8 cellular contexts compared by ENCODE assay signal in the genomic region with DNA sequence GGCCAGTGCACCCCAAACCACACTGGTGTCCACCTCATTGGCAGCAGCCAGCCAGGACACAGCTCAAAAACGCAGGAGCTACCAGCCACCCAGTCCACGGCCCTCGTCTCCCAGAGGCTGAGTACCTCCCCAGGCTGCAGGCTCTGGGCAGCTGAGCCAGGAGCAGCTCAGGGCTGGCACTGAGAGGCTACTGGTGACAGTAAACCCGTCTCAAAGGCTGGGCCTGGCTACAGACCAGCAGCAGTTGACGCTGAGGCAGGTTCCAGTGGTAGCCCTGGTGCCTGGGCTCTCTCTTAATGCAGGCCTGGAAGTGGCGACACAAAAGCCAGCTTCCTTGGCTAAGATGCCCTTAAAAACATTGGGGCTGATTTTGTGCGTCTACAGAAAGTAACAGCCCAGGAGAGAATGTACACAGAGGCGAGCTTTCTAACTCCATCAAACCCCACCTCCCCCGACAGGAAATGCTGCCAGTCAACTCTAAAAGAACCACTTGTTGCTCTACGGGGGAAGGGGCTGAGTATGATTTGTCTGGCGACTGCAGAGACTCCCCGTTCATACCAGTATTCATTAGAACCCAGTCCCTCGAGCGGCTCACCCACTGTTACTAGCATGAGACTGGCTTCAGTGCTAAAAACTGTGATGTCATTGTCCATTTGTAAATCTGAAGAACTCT.
A peak's percentile ranks its signal among the peaks of the same experiment; 100 is the strongest.
DNase-seq lines count a peak whose midpoint lies in the region; ATAC-seq and TF ChIP-seq lines count a peak whose summit lies in the region.

No MANE protein-coding gene starts in this region.

- H3K9me3 Mint-ChIP-seq in nephron progenitor cell (no peaks in the 10 kb centered on the region), CD14-positive monocyte (no peaks in the 10 kb centered on the region)

- no peak overlapping the region for H3K27ac ChIP-seq in BLaER1 treated with 17β-estradiol and CSF1 and Interleukin-3, amounts not matched to agents 10 nM and 100 nM
- H3K27ac ChIP-seq in esophagus squamous epithelium: peak overlapping the region in 3 of 4 donors; percentile 69 to 83 (median 79)

- peaks cover 58 to 100% (median 80%) of the 10 kb centered on the region in 11 experiments for H3K36me3 ChIP-seq in BLaER1 treated with 17β-estradiol and CSF1 and Interleukin-3, amounts not matched to agents 10 nM and 100 nM
- H3K36me3 ChIP-seq in esophagus squamous epithelium: peaks cover 6 to 95% (median 20%) of the 10 kb centered on the region in 3 donors

- intact Hi-C loops in esophagus squamous epithelium (cut with DNase I): no loop called here
- intact Hi-C loops in CD14-positive monocyte (cut with micrococcal nuclease): no loop called here

- no peak for TF ChIP-seq POLR2A in esophagus squamous epithelium (IDR thresholded peaks at IDR 0.05)

- peak overlapping the region in 1 of 11 experiments; percentile 21; a peak in 2 of 22 replicates for H3K9ac ChIP-seq in BLaER1 treated with 17β-estradiol and CSF1 and Interleukin-3, amounts not matched to agents 10 nM and 100 nM

- peaks cover 74% of the 10 kb centered on the region for H3K36me3 Mint-ChIP-seq in nephron progenitor cell (ENCODE audit: low read depth)
- H3K36me3 Mint-ChIP-seq in CD14-positive monocyte: peaks cover 70 to 75% of the 10 kb centered on the region in 2 donors

- H3K27me3 Mint-ChIP-seq in nephron progenitor cell (ENCODE audit: low read depth, poor library complexity): peaks cover 9% of the 10 kb centered on the region
- peaks cover 0 to 3% (median 0%) of the 10 kb centered on the region in 3 donors for H3K27me3 Mint-ChIP-seq in CD14-positive monocyte (ENCODE audit: low read depth in 3 of 3)

- H3K27ac Mint-ChIP-seq in nephron progenitor cell: peak overlapping the region; percentile 93
- peak overlapping the region in 2 of 7 donors; percentile 22 to 44 for H3K27ac Mint-ChIP-seq in CD14-positive monocyte

- DNase-seq in SK-MEL-5 (ENCODE audit: low read depth, low spot score): peak; percentile 48
- DNase-seq in esophagus squamous epithelium (lab: John Stamatoyannopoulos, UW): no peak
- DNase-seq in nephron progenitor cell: no peak
- no peak for DNase-seq in NCI-H774 (lab: John Stamatoyannopoulos, UW)
- DNase-seq in SHP77 (lab: John Stamatoyannopoulos, UW): no peak
- DNase-seq in CD14-positive monocyte (ENCODE audit: low spot score): no peak

- H3K4me3 ChIP-seq in BLaER1 treated with 17β-estradiol and CSF1 and Interleukin-3, amounts not matched to agents 10 nM and 100 nM: no peak overlapping the region
- no peak overlapping the region for H3K4me3 ChIP-seq in esophagus squamous epithelium

- 57 to 74% methylated on average over 7 to 10 of the region's 14 CpGs for WGBS in esophagus squamous epithelium, 2 donors

- H3K4me1 ChIP-seq in BLaER1 treated with 17β-estradiol and CSF1 and Interleukin-3, amounts not matched to agents 10 nM and 100 nM: peaks cover 18 to 59% (median 50%) of the 10 kb centered on the region in 10 experiments
- peaks cover 0 to 71% (median 41%) of the 10 kb centered on the region in 3 donors for H3K4me1 ChIP-seq in esophagus squamous epithelium

- H3K9me3 ChIP-seq in BLaER1 treated with 17β-estradiol and CSF1 and Interleukin-3, amounts not matched to agents 10 nM and 100 nM (replicated peaks in 1 of 11): no peaks in the 10 kb centered on the region
- no peaks in the 10 kb centered on the region for H3K9me3 ChIP-seq in esophagus squamous epithelium

- no peaks in the 10 kb centered on the region for H3K27me3 ChIP-seq in BLaER1 treated with 17β-estradiol and CSF1 and Interleukin-3, amounts not matched to agents 10 nM and 100 nM
- no peaks in the 10 kb centered on the region for H3K27me3 ChIP-seq in esophagus squamous epithelium

- TF ChIP-seq CTCF in esophagus squamous epithelium (IDR thresholded peaks at IDR 0.05): no peak
- TF ChIP-seq CTCF in nephron progenitor cell (IDR thresholded peaks at IDR 0.05): no peak
- no peak for TF ChIP-seq CTCF in CD14-positive monocyte (IDR thresholded peaks at IDR 0.05)

- H4K20me1 ChIP-seq in BLaER1 treated with 17β-estradiol and CSF1 and Interleukin-3, amounts not matched to agents 10 nM and 100 nM: peaks cover 91 to 100% (median 98%) of the 10 kb centered on the region in 11 experiments; a peak in 21 of 22 replicates

- no peak overlapping the region for H3K4me3 Mint-ChIP-seq in nephron progenitor cell
- no peak overlapping the region for H3K4me3 Mint-ChIP-seq in CD14-positive monocyte

- in situ Hi-C loops in SK-MEL-5 (cut with HindIII; ENCODE audit: low pct_unique_long_range_greater_than_20kb, low sequenced_read_pairs): no loop called here

- peaks cover 43% of the 10 kb centered on the region for H3K4me1 Mint-ChIP-seq in nephron progenitor cell
- H3K4me1 Mint-ChIP-seq in CD14-positive monocyte: peaks cover 1% of the 10 kb centered on the region

- ATAC-seq in HG03354 (IDR thresholded peaks at IDR 0.05; ENCODE audit: poor library complexity, severe bottlenecking, unreplicated experiment): no peak

- H3K4me2 ChIP-seq in BLaER1 treated with 17β-estradiol and CSF1 and Interleukin-3, amounts not matched to agents 10 nM and 100 nM: peak overlapping the region in 9 of 11 experiments; percentile 32 to 80 (median 66); a peak in 18 of 22 replicates

Comparison
In these comparisons a context has a peak if more than half of its experiments do, and no peak if none do; other contexts are left out.
1. H3K27ac ChIP-seq: peak in esophagus squamous epithelium (3 of 4); none in BLaER1 treated with 17β-estradiol and CSF1 and Interleukin-3, amounts not matched to agents 10 nM and 100 nM (0 of 11).